9 cellular contexts compared by ENCODE assay signal in genomic region chr12:18165889-18166288, GRCh38.
DNase-seq lines count a peak whose midpoint lies in the region; ATAC-seq and TF ChIP-seq lines count a peak whose summit lies in the region.
"Had no signal": no experiment of that assay in that cellular context is flagged by ENCODE, and none has a peak within 500 bp of the region (broad histone marks: within the 10 kb centered on the region; RNA-seq: fewer than 3 reads in every experiment).

No MANE protein-coding gene starts in this region.

- no peaks in the 10 kb centered on the region for H3K27me3 ChIP-seq in neural progenitor cell
- no peaks in the 10 kb centered on the region for H3K27me3 ChIP-seq in ascending aorta

- no peak for ATAC-seq in stimulated activated memory B cell treated with anti-CD40 and anti-IgM and Interleukin-4, amounts not matched to agents 10 μg/mL and 1 μg/mL and 100 μg/mL, for 72 hours

- no peaks in the 10 kb centered on the region for H3K27me3 Mint-ChIP-seq in T-helper 1 cell treated with Interleukin-12 subunit alpha and Interleukin-12 subunit beta and Interleukin-4 antibody, amounts not matched to agents 30 μg/mL and 1 μg/mL, for 36 hours (ENCODE audit: low read depth)
- no peaks in the 10 kb centered on the region; the same call in 1 of the 2 replicates for H3K27me3 Mint-ChIP-seq in HFFc6 (ENCODE audit: insufficient read depth)
- no peaks in the 10 kb centered on the region for H3K27me3 Mint-ChIP-seq in neural progenitor cell (ENCODE audit: insufficient read depth, low read depth)
- H3K27me3 Mint-ChIP-seq in stimulated activated memory B cell treated with anti-CD40 and anti-IgM and Interleukin-4, amounts not matched to agents 10 μg/mL and 1 μg/mL and 100 μg/mL, for 72 hours, result no peaks in the 10 kb centered on the region

- no peaks in the 10 kb centered on the region for H3K79me2 ChIP-seq in neural progenitor cell (ENCODE audit: low read depth)

- no peaks in the 10 kb centered on the region for H4K20me1 ChIP-seq in neural progenitor cell (ENCODE audit: low read depth)

- DNase-seq in T-helper 1 cell, result no peak
- no peak for DNase-seq in HFFc6
- peak; percentile 16 for DNase-seq in NCI-H69 (lab: John Stamatoyannopoulos, UW)
- DNase-seq in neural progenitor cell (ENCODE audit: low spot score), result no peak
- DNase-seq in ascending aorta (ENCODE audit: low spot score in 2 of 2), result no peak
- DNase-seq in SKM-1 (lab: John Stamatoyannopoulos, UW; ENCODE audit: unreplicated experiment), result no peak
- DNase-seq: 8988T had no signal

- H3K9ac ChIP-seq in neural progenitor cell, result no peak overlapping the region

- H3K36me3 ChIP-seq in neural progenitor cell, result no peaks in the 10 kb centered on the region
- no peaks in the 10 kb centered on the region for H3K36me3 ChIP-seq in ascending aorta

- H3K36me3 Mint-ChIP-seq in T-helper 1 cell treated with Interleukin-12 subunit alpha and Interleukin-12 subunit beta and Interleukin-4 antibody, amounts not matched to agents 30 μg/mL and 1 μg/mL, for 36 hours (ENCODE audit: low read depth), result peaks cover 3% of the 10 kb centered on the region
- no peaks in the 10 kb centered on the region for H3K36me3 Mint-ChIP-seq in HFFc6 (ENCODE audit: low read depth)
- no peaks in the 10 kb centered on the region for H3K36me3 Mint-ChIP-seq in neural progenitor cell
- no peaks in the 10 kb centered on the region for H3K36me3 Mint-ChIP-seq in stimulated activated memory B cell treated with anti-CD40 and anti-IgM and Interleukin-4, amounts not matched to agents 10 μg/mL and 1 μg/mL and 100 μg/mL, for 72 hours

- peaks cover 11% of the 10 kb centered on the region for H3K9me3 Mint-ChIP-seq in T-helper 1 cell treated with Interleukin-12 subunit alpha and Interleukin-12 subunit beta and Interleukin-4 antibody, amounts not matched to agents 30 μg/mL and 1 μg/mL, for 36 hours
- H3K9me3 Mint-ChIP-seq in HFFc6 (no peaks in the 10 kb centered on the region), neural progenitor cell (no peaks in the 10 kb centered on the region)
- no peaks in the 10 kb centered on the region for H3K9me3 Mint-ChIP-seq in stimulated activated memory B cell treated with anti-CD40 and anti-IgM and Interleukin-4, amounts not matched to agents 10 μg/mL and 1 μg/mL and 100 μg/mL, for 72 hours

- H3K4me2 ChIP-seq in neural progenitor cell, result no peak overlapping the region

- H3K4me3 Mint-ChIP-seq in T-helper 1 cell treated with Interleukin-12 subunit alpha and Interleukin-12 subunit beta and Interleukin-4 antibody, amounts not matched to agents 30 μg/mL and 1 μg/mL, for 36 hours, result peak overlapping the region; percentile 18
- H3K4me3 Mint-ChIP-seq in HFFc6 (peak overlapping the region; percentile 84), neural progenitor cell (no peak overlapping the region)
- no peak overlapping the region for H3K4me3 Mint-ChIP-seq in stimulated activated memory B cell treated with anti-CD40 and anti-IgM and Interleukin-4, amounts not matched to agents 10 μg/mL and 1 μg/mL and 100 μg/mL, for 72 hours

- TF ChIP-seq CTCF in HFFc6 (IDR thresholded peaks at IDR 0.05), result no peak
- no peak for TF ChIP-seq CTCF in neural progenitor cell (IDR thresholded peaks at IDR 0.05)
- TF ChIP-seq CTCF in ascending aorta (IDR thresholded peaks at IDR 0.05), result no peak

- no peaks in the 10 kb centered on the region for H3K4me1 ChIP-seq in neural progenitor cell
- H3K4me1 ChIP-seq in ascending aorta, result no peaks in the 10 kb centered on the region

- no peak overlapping the region for H3K27ac ChIP-seq in neural progenitor cell
- no peak overlapping the region for H3K27ac ChIP-seq in ascending aorta

- H3K27ac Mint-ChIP-seq in T-helper 1 cell treated with Interleukin-12 subunit alpha and Interleukin-12 subunit beta and Interleukin-4 antibody, amounts not matched to agents 30 μg/mL and 1 μg/mL, for 36 hours, result peak overlapping the region; percentile 66
- H3K27ac Mint-ChIP-seq in HFFc6 (peak overlapping the region; percentile 53; the same call in 1 of the 2 replicates), neural progenitor cell (peak overlapping the region; percentile 31)
- H3K27ac Mint-ChIP-seq in stimulated activated memory B cell treated with anti-CD40 and anti-IgM and Interleukin-4, amounts not matched to agents 10 μg/mL and 1 μg/mL and 100 μg/mL, for 72 hours, result no peak overlapping the region

- no peak overlapping the region for H2AFZ ChIP-seq in neural progenitor cell (replicated peaks)

- intact Hi-C loops in ascending aorta (cut with DNase I), result no loop called here

- no peak overlapping the region for H3K4me3 ChIP-seq in neural progenitor cell
- H3K4me3 ChIP-seq in ascending aorta, result peak overlapping the region in 1 of 2 donors; percentile 2

- H3K9me3 ChIP-seq in neural progenitor cell (ENCODE audit: low read depth) (no peaks in the 10 kb centered on the region), ascending aorta (no peaks in the 10 kb centered on the region)

- no peaks in the 10 kb centered on the region for H3F3A ChIP-seq in neural progenitor cell (ENCODE audit: low read depth)

- H3K4me1 Mint-ChIP-seq in T-helper 1 cell treated with Interleukin-12 subunit alpha and Interleukin-12 subunit beta and Interleukin-4 antibody, amounts not matched to agents 30 μg/mL and 1 μg/mL, for 36 hours (ENCODE audit: low read depth), result peaks cover 9% of the 10 kb centered on the region
- H3K4me1 Mint-ChIP-seq in HFFc6 (ENCODE audit: low read depth) (peaks cover 12% of the 10 kb centered on the region), neural progenitor cell (peaks cover 9% of the 10 kb centered on the region)
- no peaks in the 10 kb centered on the region for H3K4me1 Mint-ChIP-seq in stimulated activated memory B cell treated with anti-CD40 and anti-IgM and Interleukin-4, amounts not matched to agents 10 μg/mL and 1 μg/mL and 100 μg/mL, for 72 hours

Comparison
In these comparisons a context has a peak if more than half of its experiments do, and no peak if none do; other contexts are left out.
1. H3K4me3 Mint-ChIP-seq: peak in T-helper 1 cell treated with Interleukin-12 subunit alpha and Interleukin-12 subunit beta and Interleukin-4 antibody, amounts not matched to agents 30 μg/mL and 1 μg/mL, for 36 hours (single experiment) and HFFc6 (single experiment); none in neural progenitor cell (single experiment) and stimulated activated memory B cell treated with anti-CD40 and anti-IgM and Interleukin-4, amounts not matched to agents 10 μg/mL and 1 μg/mL and 100 μg/mL, for 72 hours (single experiment).